In genomic region chr9:128554155-128554862, GRCh38 we compare ENCODE assay signal across 8 cellular contexts. TPM values are rescaled to one million over a fixed set of nuclear protein-coding genes. Genes with fewer than 3 reads are reported as not detected.
A peak's percentile ranks its signal among the peaks of the same experiment; 100 is the strongest.
DNase-seq lines count a peak whose midpoint lies in the region; ATAC-seq and TF ChIP-seq lines count a peak whose summit lies in the region.

No MANE protein-coding gene starts in this region.

- no peak overlapping the region for H2AFZ ChIP-seq in trophoblast cell (ENCODE audit: insufficient read depth, low read length, poor library complexity)

- no peak overlapping the region for H2BK12ac ChIP-seq in trophoblast cell (ENCODE audit: low read length)

- H2AK5ac ChIP-seq in trophoblast cell (ENCODE audit: low read length): no peak overlapping the region

- no CpG with 5 or more reads among the region's 5 CpGs for whole genome bisulfite sequencing in trophoblast cell (ENCODE audit: extremely low coverage, insufficient coverage, insufficient read length)

- no peak overlapping the region for H4K91ac ChIP-seq in trophoblast cell (ENCODE audit: low read depth, low read length)

- no peak overlapping the region for H3K18ac ChIP-seq in trophoblast cell (ENCODE audit: low read length)

- H4K8ac ChIP-seq in trophoblast cell (ENCODE audit: low read depth, low read length): no peak overlapping the region

- H3K27ac ChIP-seq in HUES48 (ENCODE audit: low read depth, low read length) (peak overlapping the region; percentile 80), trophoblast cell (ENCODE audit: low read depth, low read length) (peak overlapping the region; percentile 59)

- H4K12ac ChIP-seq in trophoblast cell (ENCODE audit: low read depth, low read length): no peak overlapping the region

- H3K79me1 ChIP-seq in trophoblast cell (ENCODE audit: low read length): peaks cover 12% of the 10 kb centered on the region

- peak; percentile 60 for DNase-seq in AG09309 (ENCODE audit: low read depth)
- peak; percentile 16 for DNase-seq in activated T-cell treated with anti-CD3 and anti-CD28 coated beads for 48 hours (ENCODE audit: low read depth)
- DNase-seq in fibroblast of villous mesenchyme (ENCODE audit: low read depth): peak; percentile 93
- peak; percentile 82 to 84 for DNase-seq in trophoblast cell
- no peak for DNase-seq in NCI-H2171 treated with DMSO at 0.1 percent for 48 hours (lab: John Stamatoyannopoulos, UW)
- DNase-seq in NCI-H1417 (lab: John Stamatoyannopoulos, UW): no peak

- H3K9ac ChIP-seq in HUES48 (ENCODE audit: low read depth, low read length) (no peak overlapping the region; the same call in 1 of the 2 replicates), trophoblast cell (ENCODE audit: low read length) (no peak overlapping the region)

- H3K4ac ChIP-seq in trophoblast cell (ENCODE audit: low read depth, low read length): no peak overlapping the region

- H3K4me3 ChIP-seq in AG09309 (ENCODE audit: control insufficient read depth, low read depth, low read length): peak overlapping the region; percentile 74
- H3K4me3 ChIP-seq in HUES48 (ENCODE audit: low read depth, low read length): peak overlapping the region; percentile 87
- H3K4me3 ChIP-seq in fibroblast of villous mesenchyme (ENCODE audit: low read depth, low read length): peak overlapping the region; percentile 89
- H3K4me3 ChIP-seq in trophoblast cell (ENCODE audit: low read depth, low read length): no peak overlapping the region

- peaks cover 11% of the 10 kb centered on the region for H3K79me2 ChIP-seq in trophoblast cell (ENCODE audit: control insufficient read depth, insufficient read depth, low read length, poor library complexity)

- peak overlapping the region; percentile 43 for H3K4me2 ChIP-seq in trophoblast cell (ENCODE audit: low read length)

- H3K23ac ChIP-seq in trophoblast cell (ENCODE audit: low read length): no peak overlapping the region

- H2BK120ac ChIP-seq in trophoblast cell (ENCODE audit: insufficient read depth, low read length, poor library complexity): no peak overlapping the region

- H3K4me1 ChIP-seq in HUES48 (ENCODE audit: control insufficient read depth, insufficient read depth, low read length) (peaks cover 60% of the 10 kb centered on the region), trophoblast cell (ENCODE audit: control insufficient read depth in 1 of 2, insufficient read depth in 2 of 2, low read length in 2 of 2) (peaks cover 11 to 19% of the 10 kb centered on the region in 2 experiments)

- H3K27me3 ChIP-seq in HUES48 (ENCODE audit: control insufficient read depth, insufficient read depth, low read length) (no peaks in the 10 kb centered on the region; the same call in 1 of the 2 replicates), trophoblast cell (ENCODE audit: insufficient read depth, low read length) (no peaks in the 10 kb centered on the region)

- ATAC-seq in HG03196 (IDR thresholded peaks at IDR 0.05; ENCODE audit: unreplicated experiment): no peak

- no peak overlapping the region for H3K14ac ChIP-seq in trophoblast cell (ENCODE audit: low read length)

- H3K9me3 ChIP-seq in HUES48 (ENCODE audit: control insufficient read depth, insufficient read depth, low read length) (no peaks in the 10 kb centered on the region), trophoblast cell (ENCODE audit: insufficient read depth, low read depth, low read length) (no peaks in the 10 kb centered on the region)

- H3K36me3 ChIP-seq in HUES48 (ENCODE audit: control insufficient read depth, insufficient read depth, low read length): no peaks in the 10 kb centered on the region
- no peaks in the 10 kb centered on the region for H3K36me3 ChIP-seq in trophoblast cell (ENCODE audit: control insufficient read depth in 1 of 2, insufficient read depth in 2 of 2, low read length in 2 of 2)

- TF ChIP-seq CTCF in AG09309 (IDR thresholded peaks at IDR 0.05; ENCODE audit: control insufficient read depth, insufficient read depth, low read depth, low read length, missing control alignments) (peak; percentile 14), fibroblast of villous mesenchyme (IDR thresholded peaks at IDR 0.05; ENCODE audit: insufficient read depth, low read depth, low read length) (peak; percentile 14)

- no peak overlapping the region for H2BK5ac ChIP-seq in trophoblast cell (ENCODE audit: low read depth, low read length, poor library complexity)

RNA-seq across cellular contexts. Expression of gene SPTAN1, which starts 1.9 kb away (rescaled TPM):
- 477 and 501 TPM in 2 replicates for total RNA-seq in fibroblast of villous mesenchyme
- polyA plus RNA-seq in trophoblast cell (2013): 114 and 119 TPM in 2 replicates

RNA-seq across cellular contexts. Expression of gene GLE1, which starts 49.8 kb away (rescaled TPM):
- total RNA-seq in fibroblast of villous mesenchyme: 21.3 and 35.0 TPM in 2 replicates
- polyA plus RNA-seq in trophoblast cell (2013): 13.0 and 13.3 TPM in 2 replicates

Comparison
In these comparisons a context has a peak if more than half of its experiments do, and no peak if none do; other contexts are left out.
1. DNase-seq: peak in AG09309 (single experiment), activated T-cell treated with anti-CD3 and anti-CD28 coated beads for 48 hours (single experiment), fibroblast of villous mesenchyme (single experiment) and trophoblast cell (2 of 2); none in NCI-H2171 treated with DMSO at 0.1 percent for 48 hours (single experiment) and NCI-H1417 (0 of 3).